ENCODE assay signal across 23 cellular contexts in genomic region chr20:11200423-11200822, GRCh38.
"Had no signal": no experiment of that assay in that cellular context is flagged by ENCODE, and none has a peak within 500 bp of the region (broad histone marks: within the 10 kb centered on the region; RNA-seq: fewer than 3 reads in every experiment).

No MANE protein-coding gene starts in this region.

- H3K27me3 ChIP-seq: ascending aorta, cardiac muscle cell, dorsolateral prefrontal cortex, heart left ventricle, right lobe of liver, testis, transverse colon had no signal

- H3K27ac ChIP-seq: ascending aorta, cardiac muscle cell, coronary artery, dorsolateral prefrontal cortex, heart left ventricle, right lobe of liver, testis, transverse colon had no signal

- H3K36me3 ChIP-seq: ascending aorta, cardiac muscle cell, heart left ventricle, right lobe of liver, transverse colon had no signal

- H3K4me3 ChIP-seq: ascending aorta, cardiac muscle cell, coronary artery, dorsolateral prefrontal cortex, heart left ventricle, right lobe of liver, testis, transverse colon had no signal

- H3K4me1 ChIP-seq: right lobe of liver had no signal

- DNase-seq: activated CD4-positive, alpha-beta T cell treated with anti-CD3 and anti-CD28 coated beads for 36 hours; activated CD4-positive, CD25-positive, alpha-beta regulatory T cell; activated CD8-positive, alpha-beta T cell treated with anti-CD3 and anti-CD28 coated beads, Interleukin-2, amount 10 ng/mL, durations not matched to agents 7 days and 5 days; activated effector memory CD4-positive, alpha-beta T cell treated with Interleukin-2 at 50 U/mL for 16 hours; activated naive CD4-positive, alpha-beta T cell treated with anti-CD3 and anti-CD28 coated beads for 36 hours; activated naive CD8-positive, alpha-beta T cell treated with anti-CD3 and anti-CD28 coated beads for 36 hours; activated T-cell treated with anti-CD3 and anti-CD28 coated beads for 4 hours; cerebellar nuclear complex; dorsolateral prefrontal cortex; effector memory CD4-positive, alpha-beta T cell; erythroblast; heart left ventricle; hypothalamus; left ventricle myocardium superior; right lobe of liver; stimulated activated CD4-positive, alpha-beta T cell treated with anti-CD3 and anti-CD28 coated beads, Interleukin-12 subunit alpha, Interleukin-12 subunit beta, amount 100 ng/mL, for 4 hours; stimulated activated CD4-positive, alpha-beta T cell treated with anti-CD3 and anti-CD28 coated beads, Interleukin-4, amount 100 ng/mL, for 1 hour; stimulated activated naive CD8-positive, alpha-beta T cell treated with anti-CD3 and anti-CD28 coated beads, Interleukin-15, Interleukin-2, amounts not matched to agents 100 U/mL and 50 U/mL, for 24 hours; testis; transverse colon had no signal

- H3K9me3 ChIP-seq: ascending aorta, heart left ventricle, right lobe of liver, testis, transverse colon had no signal

- ATAC-seq: activated CD4-positive, alpha-beta T cell treated with anti-CD3 and anti-CD28 coated beads for 36 hours; activated CD8-positive, alpha-beta T cell treated with anti-CD3 and anti-CD28 coated beads, Interleukin-2, amount 10 ng/mL, durations not matched to agents 7 days and 5 days; heart left ventricle; left ventricle myocardium superior; right lobe of liver; stimulated activated naive CD8-positive, alpha-beta T cell treated with anti-CD3 and anti-CD28 coated beads, Interleukin-15, Interleukin-2, amounts not matched to agents 100 U/mL and 50 U/mL, for 24 hours had no signal
